ENCODE assay signal across 9 cellular contexts in the genomic region with DNA sequence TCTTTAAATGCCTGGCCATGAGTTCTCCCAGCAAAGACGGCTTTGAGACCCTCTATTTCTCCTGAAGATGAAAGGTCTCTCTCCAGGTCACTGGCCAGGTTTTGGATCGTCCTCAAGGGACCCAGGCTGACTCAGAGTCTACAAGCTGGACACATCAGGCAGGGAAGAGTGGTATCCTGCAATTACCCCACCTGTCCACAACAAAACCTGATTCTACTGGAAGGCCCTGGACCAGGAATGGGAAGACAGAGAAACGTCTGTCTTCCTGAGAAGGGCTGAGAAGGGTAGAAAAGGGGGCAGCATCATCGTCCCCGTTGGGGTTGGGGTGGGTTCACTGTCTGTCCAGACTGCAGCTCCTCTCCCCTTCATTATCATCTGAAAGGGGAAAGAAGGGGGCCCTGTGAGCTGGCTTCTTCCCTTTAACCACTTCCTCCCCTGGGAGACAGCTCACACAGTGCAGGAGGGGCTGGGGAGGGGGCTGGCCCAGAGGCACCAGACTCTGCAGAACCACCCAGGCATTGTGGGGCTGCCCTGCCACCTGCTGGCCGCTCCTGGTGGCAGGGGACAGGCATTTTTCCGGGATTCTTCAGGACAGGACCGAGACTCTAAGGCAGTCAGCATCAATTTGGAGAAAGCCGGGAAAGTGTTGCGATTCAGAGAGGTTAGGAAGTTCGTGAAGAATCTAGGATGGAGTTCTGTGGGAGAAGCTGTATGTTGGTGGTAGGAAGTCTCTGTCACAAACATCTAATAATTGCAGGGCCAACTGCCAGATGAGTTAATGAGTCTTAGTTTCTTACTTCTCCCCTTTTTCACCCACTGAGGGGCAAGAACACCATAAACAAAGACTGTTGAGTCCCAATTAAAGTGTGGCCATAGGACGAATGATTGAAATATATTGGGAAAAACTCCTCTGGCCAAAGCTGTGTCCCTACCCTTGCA. TPM values are rescaled to one million over a fixed set of nuclear protein-coding genes. Genes with fewer than 3 reads are reported as not detected.
A peak's percentile ranks its signal among the peaks of the same experiment; 100 is the strongest.
DNase-seq lines count a peak whose midpoint lies in the region; ATAC-seq, FAIRE-seq and TF ChIP-seq lines count a peak whose summit lies in the region.
"Had no signal": no experiment of that assay in that cellular context is flagged by ENCODE, and none has a peak within 500 bp of the region (broad histone marks: within the 10 kb centered on the region; RNA-seq: fewer than 3 reads in every experiment).

No MANE protein-coding gene starts in this region.

- H3K9me3 ChIP-seq in Panc1 (ENCODE audit: control insufficient read depth, insufficient read depth, low read depth, low read length) (no peaks in the 10 kb centered on the region), small intestine (ENCODE audit: control insufficient read depth, low read depth) (no peaks in the 10 kb centered on the region)

- H3K36me3 ChIP-seq in Panc1 (ENCODE audit: control insufficient read depth, insufficient read depth, low read length), result no peaks in the 10 kb centered on the region
- no peaks in the 10 kb centered on the region for H3K36me3 ChIP-seq in small intestine (ENCODE audit: control insufficient read depth in 2 of 2, insufficient read depth in 2 of 2, low read length in 2 of 2)

- CTCF ChIA-PET in Panc1 (lab: Charles Lee), result no interaction called here

- WGBS in small intestine, 3 donors, result 26 to 29% (median 28%) methylated on average over 12 of the region's 12 CpGs

- FAIRE-seq in small intestine (lab: Jason Lieb, UNC), result no peak
- FAIRE-seq: frontal cortex had no signal

- POLR2A ChIA-PET in Panc1 (lab: Charles Lee), result no interaction called here

- intact Hi-C loops in Panc1 (cut with micrococcal nuclease; ENCODE audit: unreplicated experiment), result loop anchor here (5.0 kb wide), 1 partner anchor 338 kb away; no protein-coding TSS in a partner anchor

- no peaks in the 10 kb centered on the region for H3K4me1 ChIP-seq in Panc1 (ENCODE audit: control insufficient read depth, insufficient read depth, low read length)
- H3K4me1 ChIP-seq in small intestine (ENCODE audit: control insufficient read depth in 2 of 2, insufficient read depth in 1 of 2, low read depth in 1 of 2, low read length in 1 of 2), result no peaks in the 10 kb centered on the region

- peak; percentile 87 for ATAC-seq in Panc1
- ATAC-seq in HG03457 (IDR thresholded peaks at IDR 0.05; ENCODE audit: unreplicated experiment), result no peak
- ATAC-seq in HG03097 (IDR thresholded peaks at IDR 0.05; ENCODE audit: low FRiP score, unreplicated experiment), result no peak

- in situ Hi-C loops in Panc1 (cut with HindIII; ENCODE audit: low pct_unique_long_range_greater_than_20kb, low sequenced_read_pairs), result no loop called here
- in situ Hi-C loops in astrocyte of the spinal cord (cut with HindIII; ENCODE audit: low sequenced_read_pairs), result no loop called here

- no TSS peak for BruUV-seq in Panc1 (replicated peaks; lab: Mats Ljungman, UMichigan)

- TF ChIP-seq CTCF in Panc1 (IDR thresholded peaks at IDR 0.05) (peak; percentile 85), astrocyte of the spinal cord (IDR thresholded peaks at IDR 0.05; ENCODE audit: low read depth, low read length) (peak; percentile 94)

- H3K27ac ChIP-seq in Panc1 (ENCODE audit: low read length) (no peak overlapping the region), small intestine (ENCODE audit: low read depth in 1 of 2, low read length in 1 of 2) (no peak overlapping the region)

- H3K4me3 ChIP-seq in Panc1 (ENCODE audit: low read depth in 2 of 2, low read length in 2 of 2) (no peak overlapping the region), astrocyte of the spinal cord (ENCODE audit: low read depth, low read length) (no peak overlapping the region), small intestine (ENCODE audit: low read depth in 1 of 2, low read length in 2 of 2) (no peak overlapping the region)

- DNase-seq in AG08396 (ENCODE audit: low spot score) (peak; percentile 71), GM19240 (ENCODE audit: insufficient read length, low spot score) (peak; percentile 25), Panc1 (ENCODE audit: low read depth, low spot score) (peak; percentile 7), astrocyte of the spinal cord (ENCODE audit: low read depth, low spot score) (peak; percentile 37), iPS DF 4.7 (ENCODE audit: extremely low read depth, low spot score) (peak; percentile 49), small intestine (peak; percentile 35)

- no peaks in the 10 kb centered on the region for H3K27me3 ChIP-seq in Panc1 (ENCODE audit: control insufficient read depth, insufficient read depth, low read length)
- no peaks in the 10 kb centered on the region for H3K27me3 ChIP-seq in small intestine (ENCODE audit: control insufficient read depth in 2 of 2, insufficient read depth in 2 of 2, low read length in 2 of 2)

RNA-seq across cellular contexts. Expression of a gene that starts 57.6 kb away (rescaled TPM):
- total RNA-seq in Panc1 (2021; ENCODE audit: unreplicated experiment), result not detected
- polyA plus RNA-seq in Panc1 (2012; ENCODE audit: insufficient read length), result not detected
- under 1 TPM in 1 of 3 donors, not detected in 2; 0.42 TPM for polyA plus RNA-seq in small intestine

Comparison
In these comparisons a context has a peak if more than half of its experiments do, and no peak if none do; other contexts are left out.
1. DNase-seq: peak in every context shown above with its lines; median percentile 71 in AG08396; 49 in iPS DF 4.7; 37 in astrocyte of the spinal cord; 35 in small intestine; 25 in GM19240; 7 in Panc1.